1 cellular context compared by ENCODE assay signal in genomic region chr5:150759334-150759583, GRCh38.
TF ChIP-seq lines count a peak whose summit lies in the region.

No MANE protein-coding gene starts in this region.

TF ChIP-seq in IMR-90, 13 proteins besides CTCF, POLR2A, EP300 and RAD21 (continued from another document):
- TF ChIP-seq MAFK (IDR thresholded peaks at IDR 0.05; ENCODE audit: low read depth, low read length) (no peak), RCOR1 (IDR thresholded peaks at IDR 0.05; ENCODE audit: insufficient replicate concordance, low read length) (no peak), NFE2L2 (IDR thresholded peaks at IDR 0.05; ENCODE audit: low read depth, low read length) (no peak), MAZ (IDR thresholded peaks at IDR 0.05; ENCODE audit: borderline replicate concordance, low read depth, low read length) (no peak), RFX5 (IDR thresholded peaks at IDR 0.05; ENCODE audit: low read depth, low read length) (no peak), FOS (IDR thresholded peaks at IDR 0.05; ENCODE audit: low read depth, low read length) (no peak)
